11 cellular contexts compared by ENCODE assay signal in the genomic region with DNA sequence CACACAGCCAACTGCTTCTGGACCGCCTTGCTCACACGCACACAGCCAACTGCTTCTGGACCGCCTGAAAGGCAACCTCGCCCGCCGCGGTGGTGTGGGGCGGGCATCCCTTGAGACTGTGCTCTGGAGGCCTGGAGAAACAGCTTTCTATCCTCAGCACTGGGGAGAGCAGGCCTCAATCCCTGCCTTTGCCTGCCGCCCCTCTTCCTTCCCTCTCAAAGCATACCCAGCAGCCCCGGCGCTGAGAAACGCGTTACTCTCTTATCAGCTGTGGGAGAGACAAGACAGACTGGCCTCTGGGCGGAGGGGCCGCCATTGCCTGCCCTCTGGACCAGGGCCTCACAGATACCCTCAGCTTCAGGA. TPM values are rescaled to one million over a fixed set of nuclear protein-coding genes. Genes with fewer than 3 reads are reported as not detected.
DNase-seq lines count a peak whose midpoint lies in the region; ATAC-seq and TF ChIP-seq lines count a peak whose summit lies in the region.
"Had no signal": no experiment of that assay in that cellular context is flagged by ENCODE, and none has a peak within 500 bp of the region (broad histone marks: within the 10 kb centered on the region; RNA-seq: fewer than 3 reads in every experiment).

No MANE protein-coding gene starts in this region.

- H3K4me1 Mint-ChIP-seq in activated T-cell treated with anti-CD3 and anti-CD28 coated beads, Interleukin-2, amount 50 U/mL, for 72 hours (ENCODE audit: low read depth), result peaks cover 33% of the 10 kb centered on the region

- H3K9me3 Mint-ChIP-seq in activated T-cell treated with anti-CD3 and anti-CD28 coated beads, Interleukin-2, amount 50 U/mL, for 72 hours, result no peaks in the 10 kb centered on the region

- no peaks in the 10 kb centered on the region for H3K27me3 Mint-ChIP-seq in activated T-cell treated with anti-CD3 and anti-CD28 coated beads, Interleukin-2, amount 50 U/mL, for 72 hours (ENCODE audit: low read depth)

- no peak overlapping the region for H3K27ac Mint-ChIP-seq in activated T-cell treated with anti-CD3 and anti-CD28 coated beads, Interleukin-2, amount 50 U/mL, for 72 hours

- WGBS in thymus, result 90% methylated on average over 15 of the region's 15 CpGs

- no peak for DNase-seq in activated T-cell treated with anti-CD3 and anti-CD28 coated beads, Interleukin-2, amount 50 U/mL, for 72 hours
- no peak for DNase-seq in activated T-cell treated with anti-CD3 and anti-CD28 coated beads, Interleukin-2, amount 50 U/mL, for 48 hours
- DNase-seq in lower lobe of right lung (no peak), NCI-H524 treated with DMSO at 0.1 percent for 48 hours (lab: John Stamatoyannopoulos, UW) (no peak)
- DNase-seq: colonic mucosa, NCI-H82 had no signal

- H3K4me1 ChIP-seq in lower lobe of right lung, result peaks cover 43% of the 10 kb centered on the region
- peaks cover 16% of the 10 kb centered on the region for H3K4me1 ChIP-seq in thymus (ENCODE audit: control insufficient read depth, insufficient read depth, low read length)

- H3K4me3 Mint-ChIP-seq in activated T-cell treated with anti-CD3 and anti-CD28 coated beads, Interleukin-2, amount 50 U/mL, for 72 hours, result peak overlapping the region; percentile 93 to 95

- peak overlapping the region; percentile 83 for H3K27ac ChIP-seq in angular gyrus (ENCODE audit: low read depth, low read length)
- H3K27ac ChIP-seq in lower lobe of right lung, result no peak overlapping the region
- H3K27ac ChIP-seq in thymus (ENCODE audit: low read depth), result no peak overlapping the region

- H3K9me3 ChIP-seq in lower lobe of right lung (no peaks in the 10 kb centered on the region), thymus (ENCODE audit: control insufficient read depth) (peaks cover 1% of the 10 kb centered on the region)
- H3K9me3 ChIP-seq: colonic mucosa had no signal

- peaks cover 0 to 3% of the 10 kb centered on the region in 2 donors for H3K36me3 Mint-ChIP-seq in activated T-cell treated with anti-CD3 and anti-CD28 coated beads, Interleukin-2, amount 50 U/mL, for 72 hours (ENCODE audit: insufficient read depth in 2 of 2)

- peak overlapping the region; percentile 67 for H3K4me3 ChIP-seq in lower lobe of right lung
- peak overlapping the region; percentile 82 for H3K4me3 ChIP-seq in thymus (ENCODE audit: low read length)

- intact Hi-C loops in lower lobe of right lung (cut with DNase I), result no loop called here

- no peak for TF ChIP-seq CTCF in lower lobe of right lung (IDR thresholded peaks at IDR 0.05)

- H3K36me3 ChIP-seq in lower lobe of right lung, result peaks cover 6% of the 10 kb centered on the region
- H3K36me3 ChIP-seq in thymus (ENCODE audit: control insufficient read depth, insufficient read depth), result no peaks in the 10 kb centered on the region
- H3K36me3 ChIP-seq: colonic mucosa had no signal

- no peak for ATAC-seq in activated T-cell treated with anti-CD3 and anti-CD28 coated beads, Interleukin-2, amount 50 U/mL, for 72 hours (replicated peaks in 1 of 2)
- ATAC-seq in lower lobe of right lung (no peak), HG03159 (IDR thresholded peaks at IDR 0.05; ENCODE audit: unreplicated experiment) (no peak), GM18873 (IDR thresholded peaks at IDR 0.05; ENCODE audit: low FRiP score, unreplicated experiment) (no peak)

- H3K27me3 ChIP-seq in lower lobe of right lung (ENCODE audit: low read depth) (peaks cover 5% of the 10 kb centered on the region), thymus (ENCODE audit: control insufficient read depth, insufficient read depth) (no peaks in the 10 kb centered on the region)
- H3K27me3 ChIP-seq: colonic mucosa had no signal

RNA-seq across cellular contexts. Expression of a gene that starts 2.9 kb away (rescaled TPM):
- 10 to 100 TPM; 46.5 to 53.8 TPM for total RNA-seq in activated T-cell treated with anti-CD3 and anti-CD28 coated beads, Interleukin-2, amount 50 U/mL, for 72 hours
- total RNA-seq in lower lobe of right lung, result 3.2 TPM
- polyA plus RNA-seq in thymus, result 12.9 TPM

RNA-seq across cellular contexts. Expression of a gene that starts 18.4 kb away (rescaled TPM):
- total RNA-seq in activated T-cell treated with anti-CD3 and anti-CD28 coated beads, Interleukin-2, amount 50 U/mL, for 72 hours, result not detected
- 159 TPM for total RNA-seq in lower lobe of right lung
- polyA plus RNA-seq in thymus, result 8.4 TPM
- total RNA-seq: colonic mucosa, subcutaneous adipose tissue had no signal

RNA-seq across cellular contexts. Expression of a gene that starts 34.2 kb away (rescaled TPM):
- total RNA-seq in activated T-cell treated with anti-CD3 and anti-CD28 coated beads, Interleukin-2, amount 50 U/mL, for 72 hours, result 1 to 10 TPM in 1 of 2 donors, under 1 TPM in 1; 0.53 to 2.1 TPM
- total RNA-seq in lower lobe of right lung, result not detected
- polyA plus RNA-seq in thymus, result 32.7 TPM

Comparison
In these comparisons a context has a peak if more than half of its experiments do, and no peak if none do; other contexts are left out.
1. RNA of a gene that starts 2.9 kb away (total RNA-seq): 46.5 to 53.8 TPM in activated T-cell treated with anti-CD3 and anti-CD28 coated beads, Interleukin-2, amount 50 U/mL, for 72 hours; 3.2 TPM in lower lobe of right lung (single experiment); every median in the first group is over 10 times any median in the second.
2. RNA of a gene that starts 18.4 kb away (total RNA-seq): 159 TPM in lower lobe of right lung (single experiment); not detected in activated T-cell treated with anti-CD3 and anti-CD28 coated beads, Interleukin-2, amount 50 U/mL, for 72 hours; every median in the first group is over 100 times any median in the second.